8 cellular contexts compared by ENCODE assay signal in the genomic region with DNA sequence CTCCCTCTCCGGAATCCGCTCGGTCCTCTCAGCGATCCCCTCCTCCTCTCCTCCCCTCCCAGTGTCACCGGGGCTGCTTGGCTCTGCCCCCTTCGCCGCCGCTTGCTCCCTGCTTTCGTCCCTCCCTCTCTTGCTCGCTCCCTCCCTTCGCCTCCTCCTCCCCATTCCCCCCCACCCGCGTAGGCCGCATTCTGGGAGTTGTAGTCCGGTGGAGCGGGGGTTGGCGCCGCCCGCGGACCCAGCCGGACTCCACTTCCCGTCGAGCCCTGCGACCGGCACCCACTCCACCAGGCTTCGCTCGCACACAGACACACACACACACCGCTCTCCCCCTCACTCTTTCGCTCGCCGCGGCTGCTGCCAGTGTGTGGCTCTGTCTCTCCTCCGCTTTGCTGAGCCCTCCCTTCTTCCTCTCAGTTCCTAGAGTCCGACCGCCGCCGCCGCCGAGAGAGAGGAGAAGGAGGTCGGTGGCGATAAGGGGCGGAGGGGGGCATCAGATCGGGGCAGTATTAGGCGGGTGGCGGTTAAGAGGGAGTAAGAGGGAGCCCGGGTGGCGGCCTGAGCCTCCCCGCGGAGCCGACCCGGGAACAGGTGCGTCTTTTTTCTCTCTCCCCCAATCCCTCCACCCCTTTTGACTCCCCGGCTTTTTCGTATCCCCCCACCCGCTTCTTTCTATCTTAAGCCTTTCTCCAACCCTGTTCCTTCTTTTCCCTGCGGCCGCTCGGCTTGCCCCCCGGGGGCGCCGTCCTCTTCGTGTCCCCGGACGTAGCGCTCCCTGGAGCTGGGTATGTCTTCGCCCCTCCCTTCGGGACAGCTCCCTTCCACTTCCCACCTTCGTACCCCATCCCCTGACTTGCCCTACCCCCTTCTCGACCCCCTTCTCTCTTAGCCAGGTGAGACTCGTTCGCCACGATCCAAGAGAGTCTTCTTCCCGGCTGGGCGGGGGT. TPM values are rescaled to one million over a fixed set of nuclear protein-coding genes. Genes with fewer than 3 reads are reported as not detected.
DNase-seq lines count a peak whose midpoint lies in the region; ATAC-seq and TF ChIP-seq lines count a peak whose summit lies in the region.

A gene with protein sequence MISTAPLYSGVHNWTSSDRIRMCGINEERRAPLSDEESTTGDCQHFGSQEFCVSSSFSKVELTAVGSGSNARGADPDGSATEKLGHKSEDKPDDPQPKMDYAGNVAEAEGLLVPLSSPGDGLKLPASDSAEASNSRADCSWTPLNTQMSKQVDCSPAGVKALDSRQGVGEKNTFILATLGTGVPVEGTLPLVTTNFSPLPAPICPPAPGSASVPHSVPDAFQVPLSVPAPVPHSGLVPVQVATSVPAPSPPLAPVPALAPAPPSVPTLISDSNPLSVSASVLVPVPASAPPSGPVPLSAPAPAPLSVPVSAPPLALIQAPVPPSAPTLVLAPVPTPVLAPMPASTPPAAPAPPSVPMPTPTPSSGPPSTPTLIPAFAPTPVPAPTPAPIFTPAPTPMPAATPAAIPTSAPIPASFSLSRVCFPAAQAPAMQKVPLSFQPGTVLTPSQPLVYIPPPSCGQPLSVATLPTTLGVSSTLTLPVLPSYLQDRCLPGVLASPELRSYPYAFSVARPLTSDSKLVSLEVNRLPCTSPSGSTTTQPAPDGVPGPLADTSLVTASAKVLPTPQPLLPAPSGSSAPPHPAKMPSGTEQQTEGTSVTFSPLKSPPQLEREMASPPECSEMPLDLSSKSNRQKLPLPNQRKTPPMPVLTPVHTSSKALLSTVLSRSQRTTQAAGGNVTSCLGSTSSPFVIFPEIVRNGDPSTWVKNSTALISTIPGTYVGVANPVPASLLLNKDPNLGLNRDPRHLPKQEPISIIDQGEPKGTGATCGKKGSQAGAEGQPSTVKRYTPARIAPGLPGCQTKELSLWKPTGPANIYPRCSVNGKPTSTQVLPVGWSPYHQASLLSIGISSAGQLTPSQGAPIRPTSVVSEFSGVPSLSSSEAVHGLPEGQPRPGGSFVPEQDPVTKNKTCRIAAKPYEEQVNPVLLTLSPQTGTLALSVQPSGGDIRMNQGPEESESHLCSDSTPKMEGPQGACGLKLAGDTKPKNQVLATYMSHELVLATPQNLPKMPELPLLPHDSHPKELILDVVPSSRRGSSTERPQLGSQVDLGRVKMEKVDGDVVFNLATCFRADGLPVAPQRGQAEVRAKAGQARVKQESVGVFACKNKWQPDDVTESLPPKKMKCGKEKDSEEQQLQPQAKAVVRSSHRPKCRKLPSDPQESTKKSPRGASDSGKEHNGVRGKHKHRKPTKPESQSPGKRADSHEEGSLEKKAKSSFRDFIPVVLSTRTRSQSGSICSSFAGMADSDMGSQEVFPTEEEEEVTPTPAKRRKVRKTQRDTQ (N-terminal part only) (plus strand): TSS at position 336 of the 947 bp plus-strand sequence. CDS start 22,597 bp downstream, outside the sequence.

- H3K79me2 ChIP-seq in DND-41 (ENCODE audit: insufficient read depth, low read length) (peaks cover 11% of the 10 kb centered on the region), PC-3 (ENCODE audit: low read length) (peaks cover 15% of the 10 kb centered on the region; the same call in 1 of the 2 replicates)

- peak within 1 kb of the TSS; percentile 85 for H3K27ac Mint-ChIP-seq in activated T-cell treated with anti-CD3 and anti-CD28 coated beads, Interleukin-2, amount 50 U/mL, for 24 hours

- no peaks in the 10 kb centered on the region for H3K36me3 Mint-ChIP-seq in activated T-cell treated with anti-CD3 and anti-CD28 coated beads, Interleukin-2, amount 50 U/mL, for 24 hours (ENCODE audit: low read depth)

- in situ Hi-C loops in KBM-7 (cut with MboI; ENCODE audit: low pct_unique_long_range_greater_than_20kb, low sequenced_read_pairs) = no loop called here

- TSS peak; percentile 80 for BruUV-seq in PC-3 (replicated peaks; lab: Mats Ljungman, UMichigan)

- peaks cover 26% of the 10 kb centered on the region for H3K4me1 ChIP-seq in DND-41 (ENCODE audit: insufficient read depth, low read length)
- peaks cover 5% of the 10 kb centered on the region; the same call in 1 of the 2 replicates for H3K4me1 ChIP-seq in PC-3 (ENCODE audit: insufficient read depth, low read length)
- peaks cover 0 to 30% (median 21%) of the 10 kb centered on the region in 4 donors for H3K4me1 ChIP-seq in esophagus muscularis mucosa

- peak; percentile 91 for ATAC-seq in DND-41 (ENCODE audit: insufficient read depth, low read depth)
- ATAC-seq in GM21737 (IDR thresholded peaks at IDR 0.05; ENCODE audit: unreplicated experiment) = peak; percentile 87
- ATAC-seq in PC-3 = peak; percentile 82

- H3K27me3 Mint-ChIP-seq in activated T-cell treated with anti-CD3 and anti-CD28 coated beads, Interleukin-2, amount 50 U/mL, for 24 hours = peaks cover 19% of the 10 kb centered on the region

- peaks cover 18% of the 10 kb centered on the region for H3K4me1 Mint-ChIP-seq in activated T-cell treated with anti-CD3 and anti-CD28 coated beads, Interleukin-2, amount 50 U/mL, for 24 hours (ENCODE audit: low read depth)

- no peak within 1 kb of the TSS for H3K4me3 Mint-ChIP-seq in activated T-cell treated with anti-CD3 and anti-CD28 coated beads, Interleukin-2, amount 50 U/mL, for 24 hours

- H3K9ac ChIP-seq in DND-41 (ENCODE audit: low read depth, low read length) = 0 out of 2 replicates have a peak within 1 kb of the TSS, but pooled peaks have one; percentile 53
- no peak within 1 kb of the TSS for H3K9ac ChIP-seq in PC-3 (ENCODE audit: low read length)

- TF ChIP-seq POLR2A in esophagus muscularis mucosa (IDR thresholded peaks at IDR 0.05; ENCODE audit: low read depth) = peak; percentile 50

- H3K9me3 ChIP-seq in DND-41 (ENCODE audit: insufficient read depth, low read length, severe bottlenecking) = no peaks in the 10 kb centered on the region
- H3K9me3 ChIP-seq in PC-3 (ENCODE audit: low read length) = no peaks in the 10 kb centered on the region
- no peaks in the 10 kb centered on the region for H3K9me3 ChIP-seq in esophagus muscularis mucosa

- no peaks in the 10 kb centered on the region for H3K9me2 ChIP-seq in PC-3 (replicated peaks; ENCODE audit: low read length)

- peaks cover 14% of the 10 kb centered on the region for H3K27me3 ChIP-seq in DND-41 (ENCODE audit: insufficient read depth, low read length, poor library complexity)
- no peaks in the 10 kb centered on the region for H3K27me3 ChIP-seq in PC-3 (ENCODE audit: low read length)
- no peaks in the 10 kb centered on the region for H3K27me3 ChIP-seq in esophagus muscularis mucosa

- intact Hi-C loops in PC-3 (cut with micrococcal nuclease) = loop anchor here (2.0 kb wide), 2 partner anchors 58 to 78 kb away; no protein-coding TSS in a partner anchor
- intact Hi-C loops in esophagus muscularis mucosa (cut with DNase I) = loop anchor here (5.0 kb wide), 1 partner anchor 50 kb away; no protein-coding TSS in a partner anchor

- POLR2A ChIA-PET in PC-3 (lab: Charles Lee; ENCODE audit: unreplicated experiment) = interaction anchor here (0.6 kb wide), 2 partner anchors 158 to 192 kb away, joined by 3 to 13 read pairs; no protein-coding TSS in a partner anchor

- H3K9me3 Mint-ChIP-seq in activated T-cell treated with anti-CD3 and anti-CD28 coated beads, Interleukin-2, amount 50 U/mL, for 24 hours = no peaks in the 10 kb centered on the region

- H3K4me3 ChIP-seq in DND-41 (ENCODE audit: low read depth in 1 of 2, low read length in 2 of 2) = peak within 1 kb of the TSS; percentile 7 to 60; a peak in 2 of 4 replicates
- no peak within 1 kb of the TSS; the same call in 1 of the 2 replicates for H3K4me3 ChIP-seq in PC-3 (ENCODE audit: low read length)
- H3K4me3 ChIP-seq in esophagus muscularis mucosa = no peak within 1 kb of the TSS

- no peaks in the 10 kb centered on the region; the same call in 1 of the 2 replicates for H4K20me1 ChIP-seq in DND-41 (ENCODE audit: insufficient read depth, low read length)
- no peaks in the 10 kb centered on the region for H4K20me1 ChIP-seq in PC-3 (ENCODE audit: low read length)

- H3K36me3 ChIP-seq in DND-41 (ENCODE audit: insufficient read depth, low read length) = no peaks in the 10 kb centered on the region
- H3K36me3 ChIP-seq in PC-3 (ENCODE audit: low read depth, low read length) = no peaks in the 10 kb centered on the region
- H3K36me3 ChIP-seq in esophagus muscularis mucosa = no peaks in the 10 kb centered on the region

- no peak for TF ChIP-seq EP300 in esophagus muscularis mucosa (IDR thresholded peaks at IDR 0.05)

- H3K4me2 ChIP-seq in DND-41 (ENCODE audit: insufficient read depth, low read length) (no peak within 1 kb of the TSS; the same call in 1 of the 2 replicates), PC-3 (ENCODE audit: low read length) (no peak within 1 kb of the TSS; the same call in 1 of the 2 replicates)

- no peaks in the 10 kb centered on the region for H3F3A ChIP-seq in PC-3 (ENCODE audit: low read length, unreplicated experiment)

- H3K27ac ChIP-seq in DND-41 (ENCODE audit: low read length) = no peak within 1 kb of the TSS; the same call in 1 of the 2 replicates
- H3K27ac ChIP-seq in PC-3 (ENCODE audit: low read length) = no peak within 1 kb of the TSS
- H3K27ac ChIP-seq in esophagus muscularis mucosa (replicated peaks in 1 of 4) = peak within 1 kb of the TSS in 2 of 4 donors; percentile 84 to 85

- CTCF ChIA-PET in PC-3 (lab: Charles Lee) = interaction anchor here (0.6 kb wide), 1 partner anchor 27 kb away, joined by 10 read pairs; no protein-coding TSS in a partner anchor

- DNase-seq in DND-41 = peak; percentile 93
- DNase-seq in KBM-7 = peak; percentile 99
- DNase-seq in PC-3 = peak; percentile 88
- DNase-seq in activated T-cell treated with anti-CD3 and anti-CD28 coated beads, Interleukin-2, amount 50 U/mL, for 24 hours = peak; percentile 85
- DNase-seq in esophagus muscularis mucosa (ENCODE audit: extremely low spot score) = peak; percentile 97
- peak; percentile 89 for DNase-seq in myocyte (ENCODE audit: low read depth)
- DNase-seq in stimulated activated CD8-positive, alpha-beta memory T cell treated with anti-CD3 and anti-CD28 coated beads, Interleukin-7, amount 100 ng/mL, for 4 hours (ENCODE audit: low read depth in 2 of 2) = peak; percentile 79 to 86

- 37% methylated on average over 74 of the region's 74 CpGs for WGBS in esophagus muscularis mucosa

- peak within 1 kb of the TSS; percentile 56 for H2AFZ ChIP-seq in DND-41 (ENCODE audit: low read depth, low read length)
- peak within 1 kb of the TSS; percentile 90 for H2AFZ ChIP-seq in PC-3 (ENCODE audit: low read length)

- TF ChIP-seq CTCF in DND-41 (IDR thresholded peaks at IDR 0.05; ENCODE audit: borderline replicate concordance, extremely low read depth, low read length, poor library complexity, severe bottlenecking) (peak; percentile 2), PC-3 (conservative IDR thresholded peaks at IDR 0.05; ENCODE audit: low read depth, low read length) (no peak), esophagus muscularis mucosa (IDR thresholded peaks at IDR 0.05) (no peak)

RNA-seq across cellular contexts. Expression of the gene that starts here (rescaled TPM):
- total RNA-seq in PC-3 (2014; rRNA removed) (3.1 and 3.9 TPM in 2 replicates), esophagus muscularis mucosa (10 to 100 TPM in 2 of 4 donors, 1 to 10 TPM in 2; 3.8 to 13.8 (median 10.5) TPM), myocyte (0.94 and 1.5 TPM in 2 replicates)
- polyA plus RNA-seq in myocyte (2012) = 4.4 TPM

Comparison
In these comparisons a context has a peak if more than half of its experiments do, and no peak if none do; other contexts are left out.
1. H3K4me3 ChIP-seq: peak in DND-41 (2 of 2); none in PC-3 (single experiment) and esophagus muscularis mucosa (0 of 4).
2. Peak in every context shown above with its lines, with median percentiles within 50 percentile points of each other: ATAC-seq and DNase-seq.